Comparison of ENCODE assay signal across 20 cellular contexts in genomic region chr3:46724360-46724890, GRCh38. TPM values are rescaled to one million over a fixed set of nuclear protein-coding genes. Genes with fewer than 3 reads are reported as not detected.
"Had no signal": no experiment of that assay in that cellular context is flagged by ENCODE, and none has a peak within 500 bp of the region (broad histone marks: within the 10 kb centered on the region; RNA-seq: fewer than 3 reads in every experiment).

No MANE protein-coding gene starts in this region.

- H3K9me3 Mint-ChIP-seq: memory B cell, neural crest cell had no signal

- H3K27me3 ChIP-seq: uterus had no signal

- ATAC-seq: foreskin keratinocyte, left cardiac atrium, lower lobe of right lung, natural killer cell, sciatic nerve had no signal

- H3K27ac Mint-ChIP-seq: memory B cell, natural killer cell, type B pancreatic cell had no signal

- DNase-seq: dermis blood vessel endothelial cell; foreskin keratinocyte; kidney; left cardiac atrium; left ventricle myocardium inferior; lower lobe of right lung; natural killer cell; posterior cingulate gyrus; stimulated activated CD4-positive, alpha-beta T cell treated with anti-CD3 and anti-CD28 coated beads, Interleukin-4, amount 100 ng/mL, for 4 hours; stimulated activated naive CD4-positive, alpha-beta T cell treated with Interleukin-2 at 50 U/mL for 16 hours; uterus had no signal

- H3K4me3 ChIP-seq: left ventricle myocardium inferior, lower lobe of right lung, uterus had no signal

- H3K4me1 Mint-ChIP-seq: memory B cell, natural killer cell, neural crest cell had no signal

- H3K4me1 ChIP-seq: foreskin keratinocyte, left ventricle myocardium inferior, lower lobe of right lung, uterus had no signal

- H3K27ac ChIP-seq: foreskin keratinocyte, left ventricle myocardium inferior, lower lobe of right lung had no signal

- H3K9me3 ChIP-seq: lower lobe of right lung, uterus had no signal

- H3K27me3 Mint-ChIP-seq: type B pancreatic cell had no signal

- H3K4me3 Mint-ChIP-seq: memory B cell, mesothelial cell of epicardium, natural killer cell, neural crest cell, type B pancreatic cell had no signal

- H3K36me3 ChIP-seq: left ventricle myocardium inferior, lower lobe of right lung, uterus had no signal

- H3K36me3 Mint-ChIP-seq: memory B cell, mesothelial cell of epicardium, natural killer cell, type B pancreatic cell had no signal

RNA-seq across cellular contexts. Expression of gene PRSS50, which starts 6.8 kb away (rescaled TPM):
- total RNA-seq: dermis blood vessel endothelial cell, epithelial cell of proximal tubule, foreskin keratinocyte, left cardiac atrium, osteocyte, pulmonary artery endothelial cell, skeletal muscle tissue had no signal

RNA-seq across cellular contexts. Expression of gene TMIE, which starts 23.2 kb away (rescaled TPM):
- total RNA-seq: epithelial cell of proximal tubule, foreskin keratinocyte, natural killer cell, neural crest cell, osteocyte had no signal
